ENCODE assay signal across 17 cellular contexts in genomic region chr13:112106467-112107141, GRCh38. TPM values are rescaled to one million over a fixed set of nuclear protein-coding genes. Genes with fewer than 3 reads are reported as not detected.
DNase-seq lines count a peak whose midpoint lies in the region; ATAC-seq and TF ChIP-seq lines count a peak whose summit lies in the region.
"Had no signal": no experiment of that assay in that cellular context is flagged by ENCODE, and none has a peak within 500 bp of the region (broad histone marks: within the 10 kb centered on the region; RNA-seq: fewer than 3 reads in every experiment).

No MANE protein-coding gene starts in this region.

- no peak for TF ChIP-seq CTCF in chondrocyte (IDR thresholded peaks at IDR 0.05)

- ATAC-seq in stimulated activated naive B cell treated with anti-CD40 and anti-IgM and Interleukin-4, amounts not matched to agents 10 μg/mL and 1 μg/mL and 100 μg/mL, for 72 hours (replicated peaks): no peak
- no peak for ATAC-seq in GM21529 (IDR thresholded peaks at IDR 0.05; ENCODE audit: unreplicated experiment)
- ATAC-seq: gastrocnemius medialis; stimulated activated memory B cell treated with anti-CD40 and anti-IgM and Interleukin-4, amounts not matched to agents 10 μg/mL and 1 μg/mL and 100 μg/mL, for 72 hours had no signal

- peaks cover 51 to 75% of the 10 kb centered on the region in 2 donors for H3K27me3 Mint-ChIP-seq in stimulated activated naive B cell treated with anti-CD40 and anti-IgM and Interleukin-4, amounts not matched to agents 10 μg/mL and 1 μg/mL and 100 μg/mL, for 72 hours
- H3K27me3 Mint-ChIP-seq in chondrocyte (ENCODE audit: low read depth): peaks cover 72% of the 10 kb centered on the region

- H3K4me3 Mint-ChIP-seq in stimulated activated naive B cell treated with anti-CD40 and anti-IgM and Interleukin-4, amounts not matched to agents 10 μg/mL and 1 μg/mL and 100 μg/mL, for 72 hours: no peak overlapping the region
- H3K4me3 Mint-ChIP-seq in chondrocyte (ENCODE audit: unreplicated experiment): no peak overlapping the region
- H3K4me3 Mint-ChIP-seq: IgD-negative memory B cell; stimulated activated memory B cell treated with anti-CD40 and anti-IgM and Interleukin-4, amounts not matched to agents 10 μg/mL and 1 μg/mL and 100 μg/mL, for 72 hours had no signal

- H3K4me1 Mint-ChIP-seq in stimulated activated naive B cell treated with anti-CD40 and anti-IgM and Interleukin-4, amounts not matched to agents 10 μg/mL and 1 μg/mL and 100 μg/mL, for 72 hours: peaks cover 0 to 2% of the 10 kb centered on the region in 2 donors
- H3K4me1 Mint-ChIP-seq in chondrocyte (ENCODE audit: low read depth): peaks cover 12% of the 10 kb centered on the region

- DNase-seq in NCI-H187 (lab: John Stamatoyannopoulos, UW) (peak; percentile 22 to 40), foreskin melanocyte (peak; percentile 3), medulla oblongata (ENCODE audit: extremely low spot score) (peak; percentile 70), chondrocyte (ENCODE audit: low spot score) (no peak), NCI-H524 (lab: John Stamatoyannopoulos, UW) (no peak)
- no peak for DNase-seq in stimulated activated naive B cell treated with anti-CD40 and anti-IgM and Interleukin-4, amounts not matched to agents 10 μg/mL and 1 μg/mL and 100 μg/mL, for 72 hours
- DNase-seq: activated CD4-positive, alpha-beta T cell treated with anti-CD3 and anti-CD28 coated beads, Interleukin-2, amount 50 U/mL, for 4 hours; activated T-cell treated with anti-CD3 and anti-CD28 coated beads, Interleukin-2, amount 50 U/mL, for 48 hours; DMS153; gastrocnemius medialis; left ventricle myocardium inferior; naive B cell; NCI-H226; SK-N-SH had no signal

- no peaks in the 10 kb centered on the region for H3K9me3 Mint-ChIP-seq in stimulated activated naive B cell treated with anti-CD40 and anti-IgM and Interleukin-4, amounts not matched to agents 10 μg/mL and 1 μg/mL and 100 μg/mL, for 72 hours
- no peaks in the 10 kb centered on the region for H3K9me3 Mint-ChIP-seq in chondrocyte (ENCODE audit: low read depth)
- H3K9me3 Mint-ChIP-seq: stimulated activated memory B cell treated with anti-CD40 and anti-IgM and Interleukin-4, amounts not matched to agents 10 μg/mL and 1 μg/mL and 100 μg/mL, for 72 hours had no signal

- H3K27ac Mint-ChIP-seq in stimulated activated naive B cell treated with anti-CD40 and anti-IgM and Interleukin-4, amounts not matched to agents 10 μg/mL and 1 μg/mL and 100 μg/mL, for 72 hours: peak overlapping the region; percentile 77
- no peak overlapping the region for H3K27ac Mint-ChIP-seq in chondrocyte (ENCODE audit: unreplicated experiment)
- H3K27ac Mint-ChIP-seq: stimulated activated memory B cell treated with anti-CD40 and anti-IgM and Interleukin-4, amounts not matched to agents 10 μg/mL and 1 μg/mL and 100 μg/mL, for 72 hours had no signal

- H3K36me3 Mint-ChIP-seq in stimulated activated naive B cell treated with anti-CD40 and anti-IgM and Interleukin-4, amounts not matched to agents 10 μg/mL and 1 μg/mL and 100 μg/mL, for 72 hours: no peaks in the 10 kb centered on the region
- no peaks in the 10 kb centered on the region for H3K36me3 Mint-ChIP-seq in chondrocyte (ENCODE audit: low read depth)
- H3K36me3 Mint-ChIP-seq: IgD-negative memory B cell; naive B cell; stimulated activated memory B cell treated with anti-CD40 and anti-IgM and Interleukin-4, amounts not matched to agents 10 μg/mL and 1 μg/mL and 100 μg/mL, for 72 hours had no signal

RNA-seq across cellular contexts. Expression of gene SOX1, which starts 39.7 kb away (rescaled TPM):
- not detected in 3 replicates for total RNA-seq in chondrocyte
- total RNA-seq: gastrocnemius medialis, left ventricle myocardium inferior had no signal

Comparison
In these comparisons a context has a peak if more than half of its experiments do, and no peak if none do; other contexts are left out.
1. DNase-seq: peak in NCI-H187 (2 of 2), foreskin melanocyte (single experiment) and medulla oblongata (single experiment); none in stimulated activated naive B cell treated with anti-CD40 and anti-IgM and Interleukin-4, amounts not matched to agents 10 μg/mL and 1 μg/mL and 100 μg/mL, for 72 hours (single experiment), chondrocyte (single experiment) and NCI-H524 (0 of 2).